Comparison of ENCODE assay signal across 15 cellular contexts in the genomic region with DNA sequence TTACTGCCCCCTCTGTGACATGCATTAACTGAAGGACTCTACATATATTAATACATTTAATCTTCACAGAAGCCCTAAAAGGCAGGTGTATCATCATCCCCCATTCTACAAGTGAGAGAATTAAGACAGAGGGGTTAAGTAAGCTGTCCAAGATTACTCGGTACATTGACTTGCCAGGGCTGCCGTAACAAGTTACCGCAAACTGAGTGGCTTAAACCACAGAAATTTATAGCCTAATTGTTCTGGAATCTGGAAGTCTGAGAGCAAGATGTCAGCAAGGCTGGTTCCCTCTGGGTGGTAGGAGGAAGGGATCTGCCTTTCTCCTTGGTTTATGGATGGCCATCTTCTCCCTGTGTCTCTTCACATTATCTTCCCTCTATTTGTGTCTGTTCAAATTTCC.
DNase-seq lines count a peak whose midpoint lies in the region; ATAC-seq lines count a peak whose summit lies in the region.
"Had no signal": no experiment of that assay in that cellular context is flagged by ENCODE, and none has a peak within 500 bp of the region (broad histone marks: within the 10 kb centered on the region; RNA-seq: fewer than 3 reads in every experiment).

No MANE protein-coding gene starts in this region.

- H3K36me3 ChIP-seq in MG63: no peaks in the 10 kb centered on the region
- H3K36me3 ChIP-seq: right atrium auricular region had no signal

- no peak overlapping the region for H3K4me3 ChIP-seq in MG63
- H3K4me3 ChIP-seq: coronary artery, right atrium auricular region had no signal

- no peaks in the 10 kb centered on the region for H3K27me3 ChIP-seq in MG63
- H3K27me3 ChIP-seq: right atrium auricular region had no signal

- H3K9me3 ChIP-seq in MG63: no peaks in the 10 kb centered on the region
- H3K9me3 ChIP-seq: right atrium auricular region had no signal

- DNase-seq in DMS79 (lab: John Stamatoyannopoulos, UW): peak; percentile 35
- DNase-seq in MG63: peak; percentile 71
- DNase-seq in dedifferentiated amniotic fluid mesenchymal stem cell (ENCODE audit: extremely low spot score): peak; percentile 63
- peak; percentile 91 for DNase-seq in kidney tubule cell (ENCODE audit: low spot score)
- DNase-seq in stimulated activated CD4-positive, alpha-beta T cell treated with anti-CD3 and anti-CD28 coated beads, Interleukin-2, amount 100 ng/mL, for 24 hours: no peak
- no peak for DNase-seq in HuH-7 (ENCODE audit: low spot score)
- DNase-seq in NCI-H1048 (lab: John Stamatoyannopoulos, UW): no peak
- DNase-seq: activated T-cell treated with anti-CD3 and anti-CD28 coated beads for 4 hours; C1 segment of cervical spinal cord; NCI-H1092 treated with DMSO at 0.1 percent for 48 hours; NCI-H2227 treated with DMSO at 0.1 percent for 48 hours; stimulated activated CD4-positive, alpha-beta T cell treated with anti-CD3 and anti-CD28 coated beads, Interleukin-4, amount 100 ng/mL, for 24 hours had no signal

- ATAC-seq in HG02840 (IDR thresholded peaks at IDR 0.05; ENCODE audit: low FRiP score, unreplicated experiment): no peak

Comparison
In these comparisons a context has a peak if more than half of its experiments do, and no peak if none do; other contexts are left out.
1. DNase-seq: peak in DMS79 (single experiment), MG63 (single experiment), dedifferentiated amniotic fluid mesenchymal stem cell (single experiment) and kidney tubule cell (single experiment); none in stimulated activated CD4-positive, alpha-beta T cell treated with anti-CD3 and anti-CD28 coated beads, Interleukin-2, amount 100 ng/mL, for 24 hours (0 of 2), HuH-7 (single experiment) and NCI-H1048 (single experiment).